In genomic region chr22:38230108-38230825, GRCh38 we compare ENCODE assay signal across 9 cellular contexts. TPM values are rescaled to one million over a fixed set of nuclear protein-coding genes. Genes with fewer than 3 reads are reported as not detected.
DNase-seq lines count a peak whose midpoint lies in the region; ATAC-seq and TF ChIP-seq lines count a peak whose summit lies in the region.
"Had no signal": no experiment of that assay in that cellular context is flagged by ENCODE, and none has a peak within 500 bp of the region (broad histone marks: within the 10 kb centered on the region; RNA-seq: fewer than 3 reads in every experiment).

No MANE protein-coding gene starts in this region.

- DNase-seq in COR-L47 (lab: John Stamatoyannopoulos, UW), result peak; percentile 26
- DNase-seq in activated CD8-positive, alpha-beta T cell treated with anti-CD3 and anti-CD28 coated beads for 36 hours, result peak; percentile 66
- peak; percentile 47 for DNase-seq in fibroblast of peridontal ligament (ENCODE audit: extremely low read depth)
- peak; percentile 69 for DNase-seq in pons (ENCODE audit: low spot score)

- no peak overlapping the region for H3K27ac Mint-ChIP-seq in activated CD8-positive, alpha-beta T cell treated with anti-CD3 and anti-CD28 coated beads for 36 hours
- H3K27ac Mint-ChIP-seq: memory B cell had no signal

- no peaks in the 10 kb centered on the region for H3K27me3 ChIP-seq in KMS-11 (ENCODE audit: insufficient read depth, low read depth)

- peaks cover 11% of the 10 kb centered on the region for H3K4me1 ChIP-seq in KMS-11 (ENCODE audit: low read depth, poor library complexity, severe bottlenecking)

- no peak overlapping the region for H3K4me2 ChIP-seq in KMS-11

- CTCF ChIA-PET in activated CD8-positive, alpha-beta T cell treated with anti-CD3 and anti-CD28 coated beads for 36 hours (lab: Charles Lee), result interaction anchor here (0.7 to 3.0 kb wide), 13 partner anchors 20 to 178 kb away, joined by 3 to 30 read pairs (median 3); partner anchors contain the start of gene PICK1

- POLR2A ChIA-PET in activated CD8-positive, alpha-beta T cell treated with anti-CD3 and anti-CD28 coated beads for 36 hours (lab: Charles Lee), result no interaction called here

- peak; percentile 61 for ATAC-seq in activated CD8-positive, alpha-beta T cell treated with anti-CD3 and anti-CD28 coated beads for 36 hours
- no peak for ATAC-seq in HG03571 (IDR thresholded peaks at IDR 0.05; ENCODE audit: unreplicated experiment)
- ATAC-seq in HG02884 (IDR thresholded peaks at IDR 0.05; ENCODE audit: unreplicated experiment), result no peak
- no peak for ATAC-seq in GM18909 (IDR thresholded peaks at IDR 0.05; ENCODE audit: poor library complexity, unreplicated experiment)

- no peak overlapping the region for H3K27ac ChIP-seq in KMS-11

- TF ChIP-seq CTCF in KMS-11 (conservative IDR thresholded peaks at IDR 0.05; ENCODE audit: low read depth, low read length), result 0 out of 2 replicates have a peak, but pooled peaks have one; percentile 23
- TF ChIP-seq CTCF in activated CD8-positive, alpha-beta T cell treated with anti-CD3 and anti-CD28 coated beads for 36 hours (IDR thresholded peaks at IDR 0.05), result peak; percentile 59

- no peak overlapping the region for H3K4me3 ChIP-seq in KMS-11 (IDR thresholded peaks at IDR 0.05; ENCODE audit: insufficient read depth, low read depth, low read length)

- H3K27me3 Mint-ChIP-seq in activated CD8-positive, alpha-beta T cell treated with anti-CD3 and anti-CD28 coated beads for 36 hours, result no peaks in the 10 kb centered on the region
- H3K27me3 Mint-ChIP-seq: memory B cell had no signal

- H3K9ac ChIP-seq in KMS-11, result no peak overlapping the region

- peaks cover 9% of the 10 kb centered on the region for H3K36me3 Mint-ChIP-seq in activated CD8-positive, alpha-beta T cell treated with anti-CD3 and anti-CD28 coated beads for 36 hours (ENCODE audit: low read depth)

- H2AFZ ChIP-seq in KMS-11 (ENCODE audit: low read depth), result no peak overlapping the region

- H3K4me3 Mint-ChIP-seq in activated CD8-positive, alpha-beta T cell treated with anti-CD3 and anti-CD28 coated beads for 36 hours, result no peak overlapping the region
- H3K4me3 Mint-ChIP-seq: memory B cell had no signal

- H3K36me3 ChIP-seq in KMS-11 (ENCODE audit: insufficient read depth), result no peaks in the 10 kb centered on the region

- H4K20me1 ChIP-seq in KMS-11 (ENCODE audit: insufficient read depth), result no peaks in the 10 kb centered on the region

- no peaks in the 10 kb centered on the region for H3K4me1 Mint-ChIP-seq in activated CD8-positive, alpha-beta T cell treated with anti-CD3 and anti-CD28 coated beads for 36 hours (ENCODE audit: low read depth)

- intact Hi-C loops in activated CD8-positive, alpha-beta T cell treated with anti-CD3 and anti-CD28 coated beads for 36 hours (cut with micrococcal nuclease), result no loop called here

- no peaks in the 10 kb centered on the region for H3K79me2 ChIP-seq in KMS-11 (ENCODE audit: insufficient read depth, low read depth)

- no peaks in the 10 kb centered on the region for H3K9me3 Mint-ChIP-seq in activated CD8-positive, alpha-beta T cell treated with anti-CD3 and anti-CD28 coated beads for 36 hours
- H3K9me3 Mint-ChIP-seq: memory B cell had no signal

RNA-seq across cellular contexts. Expression of gene MAFF, which starts 28.5 kb away (rescaled TPM):
- total RNA-seq in activated CD8-positive, alpha-beta T cell treated with anti-CD3 and anti-CD28 coated beads for 36 hours, result 10 to 100 TPM; 12.5 to 13.7 TPM

RNA-seq across cellular contexts. Expression of gene TMEM184B, which starts 42.5 kb away (rescaled TPM):
- 10 to 100 TPM; 15.7 to 16.8 TPM for total RNA-seq in activated CD8-positive, alpha-beta T cell treated with anti-CD3 and anti-CD28 coated beads for 36 hours

RNA-seq across cellular contexts. Expression of gene PLA2G6, which starts 48.6 kb away (rescaled TPM):
- 10 to 100 TPM; 52.4 to 53.6 TPM for total RNA-seq in activated CD8-positive, alpha-beta T cell treated with anti-CD3 and anti-CD28 coated beads for 36 hours
